13 cellular contexts compared by ENCODE assay signal in the genomic region with DNA sequence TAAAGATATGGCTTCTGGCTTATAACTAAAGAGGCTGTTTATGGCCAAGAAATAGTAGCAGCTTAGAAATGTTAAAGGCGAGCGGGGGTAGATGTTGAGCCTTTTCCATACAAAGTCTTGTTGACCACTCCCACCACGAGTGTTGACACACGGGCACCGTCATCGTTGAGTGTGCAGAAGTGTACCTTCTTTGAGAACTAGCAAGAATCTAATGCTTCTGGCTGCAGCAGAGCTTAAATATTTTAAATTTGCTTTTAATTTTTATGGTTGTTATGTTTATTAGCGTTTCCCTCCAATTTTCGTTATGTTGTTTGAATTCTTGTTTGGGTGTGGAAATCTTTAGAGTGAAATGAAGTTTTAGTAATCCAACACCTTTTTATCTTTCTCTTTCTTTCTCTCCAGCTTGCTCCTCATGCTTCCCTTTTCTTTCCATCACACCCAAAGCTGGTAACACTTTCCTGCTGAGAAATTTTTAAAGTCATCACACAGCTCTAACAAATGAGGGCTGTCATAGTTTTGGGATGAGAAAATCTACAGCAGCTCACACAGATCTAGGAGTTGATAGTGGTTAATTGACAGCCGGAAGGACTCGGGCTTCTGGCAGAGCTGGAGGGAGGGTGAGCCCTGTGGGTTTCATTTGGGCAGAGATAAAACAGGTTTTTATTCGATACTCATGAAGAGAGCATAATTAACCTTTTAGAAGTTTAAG.
A peak's percentile ranks its signal among the peaks of the same experiment; 100 is the strongest.
DNase-seq lines count a peak whose midpoint lies in the region; ATAC-seq, FAIRE-seq and TF ChIP-seq lines count a peak whose summit lies in the region.
"Had no signal": no experiment of that assay in that cellular context is flagged by ENCODE, and none has a peak within 500 bp of the region (broad histone marks: within the 10 kb centered on the region; RNA-seq: fewer than 3 reads in every experiment).

No MANE protein-coding gene starts in this region.

- no peaks in the 10 kb centered on the region for H3K36me3 ChIP-seq in BE2C
- no peaks in the 10 kb centered on the region for H3K36me3 ChIP-seq in K562 (ENCODE audit: control insufficient read depth, insufficient read depth, low read length)
- no peaks in the 10 kb centered on the region for H3K36me3 ChIP-seq in neuronal stem cell (replicated peaks in 1 of 2; ENCODE audit: control insufficient read depth in 2 of 2, insufficient read depth in 2 of 2, low read length in 2 of 2)

- no peak overlapping the region for H2BK15ac ChIP-seq in neuronal stem cell (ENCODE audit: low read length)

- BruUV-seq in K562 (replicated peaks; lab: Mats Ljungman, UMichigan) = no TSS peak

- H3K9me3 ChIP-seq in BE2C (no peaks in the 10 kb centered on the region), K562 (replicated peaks; ENCODE audit: control insufficient read depth, insufficient read depth, low read depth, low read length) (no peaks in the 10 kb centered on the region), neuronal stem cell (replicated peaks in 1 of 2; ENCODE audit: control insufficient read depth in 2 of 2, insufficient read depth in 1 of 2, low read depth in 1 of 2, low read length in 2 of 2) (peaks cover 0 to 5% of the 10 kb centered on the region in 2 donors)

- H3K27me3 ChIP-seq in BE2C = no peaks in the 10 kb centered on the region
- no peaks in the 10 kb centered on the region for H3K27me3 ChIP-seq in K562 (ENCODE audit: control insufficient read depth in 2 of 2, insufficient read depth in 2 of 2, low read length in 2 of 2)
- H3K27me3 ChIP-seq in neuronal stem cell (ENCODE audit: control insufficient read depth in 3 of 3, insufficient read depth in 3 of 3, low read depth in 1 of 3, low read length in 3 of 3) = no peaks in the 10 kb centered on the region

- no peak overlapping the region for H2BK120ac ChIP-seq in neuronal stem cell (ENCODE audit: low read depth, low read length)

- H4K91ac ChIP-seq in neuronal stem cell (ENCODE audit: low read depth, low read length, poor library complexity) = no peak overlapping the region

- H3K4me3 ChIP-seq in BE2C (ENCODE audit: low read depth, low read length) (no peak overlapping the region), K562 (no peak overlapping the region), neuronal stem cell (ENCODE audit: low read length in 2 of 2) (no peak overlapping the region)

- in situ Hi-C loops in K562 (cut with MboI) = no loop called here

- no peak overlapping the region for H3K18ac ChIP-seq in neuronal stem cell (ENCODE audit: low read length)

- CTCF ChIA-PET in HEK293T (lab: Yijun Ruan, JAX) = interaction anchor here (0.6 to 1.2 kb wide), 3 partner anchors 15 to 794 kb away, joined by 3 read pairs; no protein-coding TSS in a partner anchor
- CTCF ChIA-PET in K562 (lab: Yijun Ruan, JAX; ENCODE audit: low intra/inter-chr PET ratio) = no interaction called here

- H3K4me1 ChIP-seq in BE2C (peaks cover 31% of the 10 kb centered on the region), K562 (replicated peaks in 1 of 2; ENCODE audit: control insufficient read depth in 2 of 2, insufficient read depth in 2 of 2, low read length in 2 of 2) (no peaks in the 10 kb centered on the region), neuronal stem cell (ENCODE audit: control insufficient read depth in 2 of 2, insufficient read depth in 1 of 2, low read depth in 1 of 2, low read length in 2 of 2) (peaks cover 2 to 15% of the 10 kb centered on the region in 2 donors)

- H3K9me1 ChIP-seq in K562 (ENCODE audit: control insufficient read depth, insufficient read depth, low read length) = no peaks in the 10 kb centered on the region

- H3K4ac ChIP-seq in neuronal stem cell (ENCODE audit: low read length) = no peak overlapping the region

- H3K79me1 ChIP-seq in neuronal stem cell (ENCODE audit: low read depth, low read length) = no peaks in the 10 kb centered on the region

- no peak overlapping the region for H2AK5ac ChIP-seq in neuronal stem cell (ENCODE audit: low read depth, low read length)

- no peak overlapping the region for H3K23ac ChIP-seq in neuronal stem cell (ENCODE audit: low read depth, low read length, poor library complexity)

- POLR2A ChIA-PET in HEK293T (lab: Yijun Ruan, JAX) (interaction anchor here (0.7 to 1.3 kb wide), 4 partner anchors 35 to 118 kb away, joined by 3 read pairs; no protein-coding TSS in a partner anchor), K562 (lab: Yijun Ruan, JAX) (interaction anchor here (0.8 kb wide), 1 partner anchor 14 kb away, joined by 3 read pairs; no protein-coding TSS in a partner anchor)

- H3K27ac ChIP-seq in K562 (ENCODE audit: extremely low read depth, low read depth, low read length) = no peak overlapping the region
- H3K27ac ChIP-seq in neuronal stem cell (replicated peaks; ENCODE audit: low read length) = no peak overlapping the region
- H3K27ac ChIP-seq in caudate nucleus (ENCODE audit: low read depth, low read length) = no peak overlapping the region

- H3K4me2 ChIP-seq in K562 (ENCODE audit: insufficient read depth, low read length) (no peak overlapping the region), neuronal stem cell (ENCODE audit: insufficient read depth, low read length, poor library complexity, severe bottlenecking) (no peak overlapping the region)

- no peak overlapping the region for H3K9ac ChIP-seq in K562 (ENCODE audit: insufficient read depth in 1 of 2, low read depth in 2 of 2, low read length in 2 of 2)
- H3K9ac ChIP-seq in neuronal stem cell (ENCODE audit: low read depth, low read length, poor library complexity) = no peak overlapping the region

- no peak for TF ChIP-seq RAD21 in K562 (CRISPR knock-in tag; conservative IDR thresholded peaks at IDR 0.05 in 1 of 2, IDR thresholded peaks at IDR 0.05 in 1 of 2)

- no peak for TF ChIP-seq POLR2A in K562 (conservative IDR thresholded peaks at IDR 0.05)

- H2BK12ac ChIP-seq in neuronal stem cell (ENCODE audit: low read length) = no peak overlapping the region

- no peak overlapping the region for H2AFZ ChIP-seq in K562 (ENCODE audit: low read depth, low read length)
- peak overlapping the region; percentile 5 for H2AFZ ChIP-seq in neuronal stem cell (ENCODE audit: low read length)

- peak; percentile 49 for DNase-seq in BE2C
- no peak for DNase-seq in HEK293T (ENCODE audit: extremely low spot score)
- DNase-seq in K562 (ENCODE audit: extremely low read depth in 1 of 4, low spot score in 3 of 4) = no peak
- no peak for DNase-seq in neuronal stem cell (ENCODE audit: low spot score)
- DNase-seq in caudate nucleus (lab: John Stamatoyannopoulos, UW) = no peak
- DNase-seq in stimulated activated naive CD4-positive, alpha-beta T cell (lab: John Stamatoyannopoulos, UW) = no peak
- DNase-seq in OCI-M1 (lab: John Stamatoyannopoulos, UW) = no peak
- DNase-seq in DMS 273 (lab: John Stamatoyannopoulos, UW; ENCODE audit: unreplicated experiment) = no peak
- DNase-seq: glutamatergic neuron, H7, NCI-H1694 treated with DMSO at 0.1 percent for 48 hours, posterior cingulate gyrus had no signal

- H4K8ac ChIP-seq in neuronal stem cell (ENCODE audit: low read depth, low read length) = no peak overlapping the region

- TF ChIP-seq CTCF in BE2C (IDR thresholded peaks at IDR 0.05; ENCODE audit: low read depth, low read length) (no peak), K562 (IDR thresholded peaks at IDR 0.05 in 2 of 3, conservative IDR thresholded peaks at IDR 0.05 in 1 of 3; ENCODE audit: insufficient read depth in 2 of 3, low read depth in 1 of 3, low read length in 3 of 3) (no peak)

- no peaks in the 10 kb centered on the region for H4K20me1 ChIP-seq in K562 (replicated peaks; ENCODE audit: control insufficient read depth, insufficient read depth, low read length)

- intact Hi-C loops in K562 (cut with micrococcal nuclease) = no loop called here

- FAIRE-seq in K562 (lab: Jason Lieb, UNC) = peak; percentile 35

- no peak overlapping the region for H2BK5ac ChIP-seq in neuronal stem cell (ENCODE audit: low read length)

- ATAC-seq in K562 = no peak
- ATAC-seq: stimulated activated effector memory CD8-positive, alpha-beta T cell treated with anti-CD3 and anti-CD28 coated beads, Interleukin-12 subunit alpha, Interleukin-12 subunit beta, amount 100 ng/mL, for 72 hours had no signal

- H3K79me2 ChIP-seq in K562 (ENCODE audit: control insufficient read depth, insufficient read depth, low read length) = no peaks in the 10 kb centered on the region

- 9% methylated on average over 11 of the region's 11 CpGs for WGBS in K562 (ENCODE audit: insufficient coverage, low coverage, missing lambda C conversion rate)
- no CpG with 5 or more reads among the region's 11 CpGs for WGBS in neuronal stem cell (ENCODE audit: extremely low coverage in 2 of 2, insufficient read length in 2 of 2, insufficient replicate concordance in 1 of 2), 2 donors

- H3K14ac ChIP-seq in neuronal stem cell (ENCODE audit: low read length) = no peak overlapping the region

- no peak for TF ChIP-seq EP300 in K562 (IDR thresholded peaks at IDR 0.05; ENCODE audit: low read length)

TF ChIP-seq in HEK293T, 16 proteins besides CTCF, POLR2A, EP300 and RAD21:
- TF ChIP-seq LEF1 (IDR thresholded peaks at IDR 0.05; ENCODE audit: borderline replicate concordance) (no peak), SP1 (IDR thresholded peaks at IDR 0.05) (no peak)
- TF ChIP-seq, protein P1, sequence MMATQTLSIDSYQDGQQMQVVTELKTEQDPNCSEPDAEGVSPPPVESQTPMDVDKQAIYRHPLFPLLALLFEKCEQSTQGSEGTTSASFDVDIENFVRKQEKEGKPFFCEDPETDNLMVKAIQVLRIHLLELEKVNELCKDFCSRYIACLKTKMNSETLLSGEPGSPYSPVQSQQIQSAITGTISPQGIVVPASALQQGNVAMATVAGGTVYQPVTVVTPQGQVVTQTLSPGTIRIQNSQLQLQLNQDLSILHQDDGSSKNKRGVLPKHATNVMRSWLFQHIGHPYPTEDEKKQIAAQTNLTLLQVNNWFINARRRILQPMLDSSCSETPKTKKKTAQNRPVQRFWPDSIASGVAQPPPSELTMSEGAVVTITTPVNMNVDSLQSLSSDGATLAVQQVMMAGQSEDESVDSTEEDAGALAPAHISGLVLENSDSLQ (IDR thresholded peaks at IDR 0.05) = peak; percentile 70

TF ChIP-seq in K562, 482 proteins besides CTCF, POLR2A, EP300 and RAD21 (continues in another document):
- TF ChIP-seq HEY1 (CRISPR knock-in tag; IDR thresholded peaks at IDR 0.05; ENCODE audit: borderline replicate concordance) (no peak), VEZF1 (CRISPR knock-in tag; IDR thresholded peaks at IDR 0.05) (0 out of 2 replicates have a peak, but pooled peaks have one; percentile 11), MEIS2 (IDR thresholded peaks at IDR 0.05; ENCODE audit: partially characterized antibody) (peak; percentile 37)
